ENCODE assay signal across 15 cellular contexts in the genomic region with DNA sequence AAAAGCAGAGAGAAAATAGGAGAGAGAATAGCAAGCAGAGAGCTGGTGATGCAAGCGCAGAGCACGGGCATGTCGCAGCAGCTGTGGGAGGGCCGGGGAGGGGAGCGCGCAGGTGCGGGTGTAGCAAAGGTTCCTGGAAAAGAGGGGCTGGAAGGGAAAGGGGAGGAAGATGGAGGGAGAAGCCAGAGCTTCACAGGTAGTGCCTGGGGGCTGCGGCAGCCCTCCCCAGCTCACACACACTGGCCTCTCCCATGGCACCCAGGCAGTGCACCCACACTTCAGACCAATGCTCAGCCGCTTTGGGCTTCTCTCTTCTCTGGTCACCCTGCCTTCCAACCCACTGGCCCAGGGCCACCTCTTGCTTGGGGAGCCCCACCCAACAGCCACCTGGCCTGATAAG.
"Had no signal": no experiment of that assay in that cellular context is flagged by ENCODE, and none has a peak within 500 bp of the region (broad histone marks: within the 10 kb centered on the region; RNA-seq: fewer than 3 reads in every experiment).

No MANE protein-coding gene starts in this region.

- DNase-seq: activated B cell treated with CpG ODN at 0.5 μM for 24 hours; activated CD4-positive, alpha-beta T cell treated with anti-CD3 and anti-CD28 coated beads, Interleukin-2, amount 10 ng/mL, durations not matched to agents 7 days and 5 days; activated naive CD4-positive, alpha-beta T cell; activated naive CD8-positive, alpha-beta T cell treated with anti-CD3 and anti-CD28 coated beads, Interleukin-2, amount 50 U/mL, for 24 hours; activated T-cell treated with anti-CD3 and anti-CD28 coated beads, Interleukin-2, amount 50 U/mL, for 72 hours; effector CD4-positive, alpha-beta T cell; gastrocnemius medialis; kidney; occipital lobe; psoas muscle; stimulated activated CD4-positive, alpha-beta T cell treated with anti-CD3 and anti-CD28 coated beads, Interleukin-12 subunit alpha, Interleukin-12 subunit beta, amount 100 ng/mL, for 4 hours had no signal

- H3K27ac Mint-ChIP-seq: activated B cell treated with CpG ODN at 0.5 μM for 24 hours; activated CD4-positive, alpha-beta T cell treated with anti-CD3 and anti-CD28 coated beads, Interleukin-2, amount 10 ng/mL, durations not matched to agents 7 days and 5 days; activated naive CD8-positive, alpha-beta T cell treated with anti-CD3 and anti-CD28 coated beads, Interleukin-2, amount 50 U/mL, for 24 hours; activated T-cell treated with anti-CD3 and anti-CD28 coated beads, Interleukin-2, amount 50 U/mL, for 72 hours; stimulated activated naive CD8-positive, alpha-beta T cell treated with anti-CD3 and anti-CD28 coated beads, Interleukin-15, Interleukin-2, amounts not matched to agents 100 ng/mL and 50 ng/mL, for 24 hours; T-helper 1 cell treated with Interleukin-12 subunit alpha and Interleukin-12 subunit beta and Interleukin-4 antibody, amounts not matched to agents 30 μg/mL and 1 μg/mL, for 36 hours had no signal

- ATAC-seq: activated naive CD8-positive, alpha-beta T cell treated with anti-CD3 and anti-CD28 coated beads, Interleukin-2, amount 50 U/mL, for 24 hours; activated T-cell treated with anti-CD3 and anti-CD28 coated beads, Interleukin-2, amount 50 U/mL, for 72 hours; gastrocnemius medialis; naive thymus-derived CD8-positive, alpha-beta T cell; psoas muscle had no signal

- H3K27me3 Mint-ChIP-seq: stimulated activated naive CD8-positive, alpha-beta T cell treated with anti-CD3 and anti-CD28 coated beads, Interleukin-15, Interleukin-2, amounts not matched to agents 100 ng/mL and 50 ng/mL, for 24 hours had no signal

- H3K27ac ChIP-seq: ascending aorta, gastrocnemius medialis, psoas muscle had no signal

- H3K36me3 Mint-ChIP-seq: naive thymus-derived CD8-positive, alpha-beta T cell had no signal

- H3K4me3 Mint-ChIP-seq: activated B cell treated with CpG ODN at 0.5 μM for 24 hours; activated CD4-positive, alpha-beta T cell treated with anti-CD3 and anti-CD28 coated beads, Interleukin-2, amount 10 ng/mL, durations not matched to agents 7 days and 5 days; activated naive CD8-positive, alpha-beta T cell treated with anti-CD3 and anti-CD28 coated beads, Interleukin-2, amount 50 U/mL, for 24 hours; activated T-cell treated with anti-CD3 and anti-CD28 coated beads, Interleukin-2, amount 50 U/mL, for 72 hours; naive thymus-derived CD8-positive, alpha-beta T cell; stimulated activated naive CD8-positive, alpha-beta T cell treated with anti-CD3 and anti-CD28 coated beads, Interleukin-15, Interleukin-2, amounts not matched to agents 100 ng/mL and 50 ng/mL, for 24 hours; T-helper 1 cell treated with Interleukin-12 subunit alpha and Interleukin-12 subunit beta and Interleukin-4 antibody, amounts not matched to agents 30 μg/mL and 1 μg/mL, for 36 hours had no signal

- H3K4me1 ChIP-seq: ascending aorta, gastrocnemius medialis, psoas muscle had no signal

- H3K4me3 ChIP-seq: ascending aorta, gastrocnemius medialis, psoas muscle had no signal

- H3K9me3 Mint-ChIP-seq: activated B cell treated with CpG ODN at 0.5 μM for 24 hours; activated CD4-positive, alpha-beta T cell treated with anti-CD3 and anti-CD28 coated beads, Interleukin-2, amount 10 ng/mL, durations not matched to agents 7 days and 5 days; activated naive CD8-positive, alpha-beta T cell treated with anti-CD3 and anti-CD28 coated beads, Interleukin-2, amount 50 U/mL, for 24 hours; activated T-cell treated with anti-CD3 and anti-CD28 coated beads, Interleukin-2, amount 50 U/mL, for 72 hours; naive thymus-derived CD8-positive, alpha-beta T cell; stimulated activated naive CD8-positive, alpha-beta T cell treated with anti-CD3 and anti-CD28 coated beads, Interleukin-15, Interleukin-2, amounts not matched to agents 100 ng/mL and 50 ng/mL, for 24 hours; T-helper 1 cell treated with Interleukin-12 subunit alpha and Interleukin-12 subunit beta and Interleukin-4 antibody, amounts not matched to agents 30 μg/mL and 1 μg/mL, for 36 hours had no signal

- H3K27me3 ChIP-seq: ascending aorta, gastrocnemius medialis had no signal

- H3K36me3 ChIP-seq: ascending aorta, gastrocnemius medialis had no signal
